ENCODE assay signal across 9 cellular contexts in genomic region chr15:62125763-62126162, GRCh38. TPM values are rescaled to one million over a fixed set of nuclear protein-coding genes. Genes with fewer than 3 reads are reported as not detected.
A peak's percentile ranks its signal among the peaks of the same experiment; 100 is the strongest.
DNase-seq lines count a peak whose midpoint lies in the region; ATAC-seq and TF ChIP-seq lines count a peak whose summit lies in the region.
"Had no signal": no experiment of that assay in that cellular context is flagged by ENCODE, and none has a peak within 500 bp of the region (broad histone marks: within the 10 kb centered on the region; RNA-seq: fewer than 3 reads in every experiment).

No MANE protein-coding gene starts in this region.

- no peaks in the 10 kb centered on the region for H3K27me3 ChIP-seq in heart left ventricle

- ATAC-seq in heart left ventricle = peak in 3 of 4 donors; percentile 59 to 72 (median 65)
- ATAC-seq in HG03460 (IDR thresholded peaks at IDR 0.05; ENCODE audit: unreplicated experiment) = no peak
- ATAC-seq in HG02870 (IDR thresholded peaks at IDR 0.05; ENCODE audit: unreplicated experiment) = no peak
- ATAC-seq: GM12878 had no signal

- WGBS in heart left ventricle, 4 donors = 3 to 14% (median 8%) methylated on average over 2 of the region's 2 CpGs

- peak; percentile 11 for DNase-seq in AG09309 (ENCODE audit: low read depth)
- DNase-seq in LHCN-M2 (ENCODE audit: low read depth) = peak; percentile 52
- no peak for DNase-seq in RWPE1 (ENCODE audit: low spot score)
- peak in 2 of 5 donors; percentile 29 to 32 for DNase-seq in heart left ventricle
- DNase-seq in activated CD8-positive, alpha-beta memory T cell treated with anti-CD3 and anti-CD28 coated beads for 24 hours = no peak
- no peak for DNase-seq in SIG-M5 (lab: John Stamatoyannopoulos, UW)

- CTCF ChIA-PET in RWPE1 (lab: Yijun Ruan, JAX) = interaction anchor here (0.6 to 1.1 kb wide), 5 partner anchors 72 to 1262 kb away, joined by 3 to 7 read pairs (median 4); no protein-coding TSS in a partner anchor

- H3K4me1 ChIP-seq in heart left ventricle = peaks cover 0 to 39% (median 1%) of the 10 kb centered on the region in 12 donors

- POLR2A ChIA-PET in RWPE1 (lab: Yijun Ruan, JAX; ENCODE audit: low non-redundant PET) = no interaction called here

- no peaks in the 10 kb centered on the region for H3K36me3 ChIP-seq in heart left ventricle

- H3K27ac ChIP-seq in RWPE1 (no peak overlapping the region), heart left ventricle (peak overlapping the region in 1 of 12 donors; percentile 53)

- H3K4me3 ChIP-seq in AG09309 (ENCODE audit: control insufficient read depth, low read depth, low read length) = no peak overlapping the region
- H3K4me3 ChIP-seq in heart left ventricle = no peak overlapping the region
- H3K4me3 ChIP-seq: GM12878 had no signal

- intact Hi-C loops in heart left ventricle (cut with DNase I) = loop anchor here in 4 of 10 donors (2.0 to 10.0 kb wide), 3 partner anchors 37 to 129 kb away; no protein-coding TSS in a partner anchor

- TF ChIP-seq CTCF in AG09309 (IDR thresholded peaks at IDR 0.05; ENCODE audit: control insufficient read depth, insufficient read depth, low read depth, low read length, missing control alignments) (peak; percentile 58), RWPE1 (conservative IDR thresholded peaks at IDR 0.05; ENCODE audit: low read depth) (peak; percentile 21; the same call in 1 of the 2 replicates), heart left ventricle (IDR thresholded peaks at IDR 0.05) (peak; percentile 40 to 62 (median 48))

- peaks cover 0 to 6% (median 0%) of the 10 kb centered on the region in 12 donors for H3K9me3 ChIP-seq in heart left ventricle

- TF ChIP-seq POLR2A in heart left ventricle (IDR thresholded peaks at IDR 0.05) = no peak

RNA-seq across cellular contexts. Expression of gene C2CD4B, which starts 39.3 kb away (rescaled TPM):
- total RNA-seq in LHCN-M2 (2014; rRNA removed) = not detected in 2 replicates
- not detected for polyA plus RNA-seq in LHCN-M2 (2012)
- total RNA-seq in heart left ventricle = 1 to 10 TPM in 7 of 9 donors, under 1 TPM in 2; 0.65 to 8.4 (median 2.3) TPM
- polyA plus RNA-seq in heart left ventricle = 1 to 10 TPM in 1 of 2 donors, under 1 TPM in 1; 0.65 to 1.3 TPM
- total RNA-seq: GM12878 had no signal
- polyA plus RNA-seq: GM12878 had no signal

RNA-seq across cellular contexts. Expression of gene C2CD4A, which starts 59.0 kb away (rescaled TPM):
- total RNA-seq in LHCN-M2 (2014; rRNA removed) = not detected in 2 replicates
- not detected for polyA plus RNA-seq in LHCN-M2 (2012)
- not detected for total RNA-seq in heart left ventricle
- polyA plus RNA-seq in heart left ventricle = under 1 TPM in 1 of 2 donors, not detected in 1; 0.04 TPM
- total RNA-seq: GM12878 had no signal
- polyA plus RNA-seq: GM12878 had no signal

Comparison
In these comparisons a context has a peak if more than half of its experiments do, and no peak if none do; other contexts are left out.
1. DNase-seq: peak in AG09309 (single experiment) and LHCN-M2 (single experiment); none in RWPE1 (single experiment), activated CD8-positive, alpha-beta memory T cell treated with anti-CD3 and anti-CD28 coated beads for 24 hours (single experiment) and SIG-M5 (single experiment).
2. ATAC-seq: peak in heart left ventricle (3 of 4); none in HG03460 (single experiment) and HG02870 (single experiment).
3. Peak in every context shown above with its lines, with median percentiles within 50 percentile points of each other: CTCF ChIP-seq.